In genomic region chrX:15751160-15751819, GRCh38 we compare ENCODE assay signal across 8 cellular contexts. TPM values are rescaled to one million over a fixed set of nuclear protein-coding genes. Genes with fewer than 3 reads are reported as not detected.
DNase-seq lines count a peak whose midpoint lies in the region; ATAC-seq lines count a peak whose summit lies in the region.

No MANE protein-coding gene starts in this region.

- H3K27me3 Mint-ChIP-seq in T-helper 2 cell treated with Interferon-gamma antibody and Interleukin-4, amounts not matched to agents 5 μg/mL and 100 μg/mL, for 36 hours (ENCODE audit: low read depth): no peaks in the 10 kb centered on the region

- peak overlapping the region; percentile 98 for H3K27ac Mint-ChIP-seq in T-helper 2 cell treated with Interferon-gamma antibody and Interleukin-4, amounts not matched to agents 5 μg/mL and 100 μg/mL, for 36 hours

- peaks cover 40% of the 10 kb centered on the region for H3K36me3 Mint-ChIP-seq in T-helper 2 cell treated with Interferon-gamma antibody and Interleukin-4, amounts not matched to agents 5 μg/mL and 100 μg/mL, for 36 hours (ENCODE audit: low read depth)

- H3K27ac ChIP-seq in stomach smooth muscle (ENCODE audit: low read length): peak overlapping the region; percentile 74

- ATAC-seq in Right ventricle myocardium superior (ENCODE audit: poor library complexity): peak; percentile 69

- H3K4me1 Mint-ChIP-seq in T-helper 2 cell treated with Interferon-gamma antibody and Interleukin-4, amounts not matched to agents 5 μg/mL and 100 μg/mL, for 36 hours (ENCODE audit: low read depth): peaks cover 51% of the 10 kb centered on the region

- H3K9ac ChIP-seq in stomach smooth muscle (ENCODE audit: low read length in 2 of 2): no peak overlapping the region

- H3K4me1 ChIP-seq in stomach smooth muscle (ENCODE audit: control insufficient read depth, insufficient read depth, low read length): peaks cover 19% of the 10 kb centered on the region

- peak; percentile 2 to 66 for DNase-seq in NOMO-1 (lab: John Stamatoyannopoulos, UW; ENCODE audit: unreplicated experiment in 2 of 2)
- no peak for DNase-seq in NOMO-1 treated with dmso at 0.1 percent for 144 hours (lab: John Stamatoyannopoulos, UW; ENCODE audit: unreplicated experiment)
- no peak for DNase-seq in T-helper 2 cell treated with Interferon-gamma antibody and Interleukin-4, amounts not matched to agents 5 μg/mL and 100 μg/mL, for 36 hours (ENCODE audit: low spot score)
- DNase-seq in Right ventricle myocardium superior: no peak
- no peak for DNase-seq in superior temporal gyrus (ENCODE audit: extremely low spot score)
- DNase-seq in cortex of kidney (lab: John Stamatoyannopoulos, UW): no peak
- no peak for DNase-seq in pons (ENCODE audit: low spot score)

- H3K9me3 ChIP-seq in stomach smooth muscle (ENCODE audit: control insufficient read depth in 2 of 2, low read length in 2 of 2): no peaks in the 10 kb centered on the region

- intact Hi-C loops in Right ventricle myocardium superior (cut with DNase I): no loop called here

- no peaks in the 10 kb centered on the region for H3K36me3 ChIP-seq in stomach smooth muscle (ENCODE audit: control insufficient read depth in 2 of 2, insufficient read depth in 2 of 2, low read length in 2 of 2)

- H3K4me3 Mint-ChIP-seq in T-helper 2 cell treated with Interferon-gamma antibody and Interleukin-4, amounts not matched to agents 5 μg/mL and 100 μg/mL, for 36 hours: peak overlapping the region; percentile 80

- H3K27me3 ChIP-seq in stomach smooth muscle (ENCODE audit: control insufficient read depth in 1 of 2, insufficient read depth in 2 of 2, low read length in 2 of 2): no peaks in the 10 kb centered on the region

- H3K9me3 Mint-ChIP-seq in T-helper 2 cell treated with Interferon-gamma antibody and Interleukin-4, amounts not matched to agents 5 μg/mL and 100 μg/mL, for 36 hours: no peaks in the 10 kb centered on the region

- no peak overlapping the region for H3K4me3 ChIP-seq in stomach smooth muscle (ENCODE audit: low read length in 2 of 2)

RNA-seq across cellular contexts. Expression of gene CA5B, which starts 13.2 kb away (rescaled TPM):
- 2.8 TPM for total RNA-seq in Right ventricle myocardium superior

RNA-seq across cellular contexts. Expression of gene ZRSR2, which starts 39.0 kb away (rescaled TPM):
- total RNA-seq in Right ventricle myocardium superior: 6.8 TPM

Comparison
In these comparisons a context has a peak if more than half of its experiments do, and no peak if none do; other contexts are left out.
1. DNase-seq: peak in NOMO-1 (2 of 2); none in NOMO-1 treated with dmso at 0.1 percent for 144 hours (single experiment), T-helper 2 cell treated with Interferon-gamma antibody and Interleukin-4, amounts not matched to agents 5 μg/mL and 100 μg/mL, for 36 hours (single experiment), Right ventricle myocardium superior (single experiment), superior temporal gyrus (single experiment), cortex of kidney (single experiment) and pons (single experiment).